In the genomic region with DNA sequence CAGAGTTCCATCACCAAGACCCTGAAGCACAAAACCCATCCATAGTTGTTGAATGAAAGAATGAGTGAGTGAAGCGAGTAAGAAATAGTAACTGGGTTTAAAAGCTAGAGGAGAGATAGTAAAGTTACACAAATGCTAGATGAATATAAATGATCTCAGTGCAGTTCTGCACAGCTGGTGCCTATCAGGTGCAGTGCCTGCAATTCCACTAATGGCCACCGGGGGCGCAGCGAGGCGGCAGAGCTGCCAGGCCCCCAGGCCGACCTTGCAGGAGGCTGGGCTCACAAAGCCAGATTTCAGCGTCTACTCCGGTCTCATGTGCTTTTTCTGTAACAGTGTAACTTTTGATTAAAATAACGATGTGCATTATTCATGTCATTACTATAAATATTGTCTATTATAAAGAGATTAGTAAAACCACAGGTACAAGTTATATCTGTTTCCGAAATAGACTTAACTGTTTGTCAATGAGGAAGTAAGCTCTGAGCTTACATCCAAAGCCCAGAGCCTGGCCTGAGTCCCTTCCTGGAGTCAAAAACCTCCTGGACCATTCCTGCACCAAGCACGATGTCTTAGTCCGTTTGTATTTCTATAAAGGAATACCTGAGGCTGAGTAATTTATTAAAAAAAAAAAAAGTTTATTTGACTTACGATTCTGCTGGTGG, we compare ENCODE assay signal across 8 cellular contexts.
DNase-seq lines count a peak whose midpoint lies in the region; ATAC-seq, FAIRE-seq and TF ChIP-seq lines count a peak whose summit lies in the region.

No MANE protein-coding gene starts in this region.

- ATAC-seq in GM19372 (IDR thresholded peaks at IDR 0.05; ENCODE audit: low read depth, unreplicated experiment) (peak; percentile 61), HG02840 (IDR thresholded peaks at IDR 0.05; ENCODE audit: low FRiP score, unreplicated experiment) (no peak)

- H3K36me3 ChIP-seq in brain microvascular endothelial cell (replicated peaks) (no peaks in the 10 kb centered on the region), keratinocyte (ENCODE audit: control insufficient read depth in 2 of 2, extremely low read depth in 1 of 2, insufficient read depth in 2 of 2, low read length in 2 of 2) (no peaks in the 10 kb centered on the region)

- in situ Hi-C loops in brain microvascular endothelial cell (cut with HindIII; ENCODE audit: low pct_ligation_motif_present, low sequenced_read_pairs) = no loop called here

- H3K27me3 ChIP-seq in brain microvascular endothelial cell (replicated peaks) = no peaks in the 10 kb centered on the region
- no peaks in the 10 kb centered on the region for H3K27me3 ChIP-seq in keratinocyte (ENCODE audit: control insufficient read depth, extremely low read depth, insufficient read depth, low read length)

- FAIRE-seq in keratinocyte (lab: Jason Lieb, UNC) = peak; percentile 39

- no peaks in the 10 kb centered on the region for H3K4me1 ChIP-seq in keratinocyte (ENCODE audit: control insufficient read depth, extremely low read depth, insufficient read depth, low read length)

- no peaks in the 10 kb centered on the region for H3K9me1 ChIP-seq in keratinocyte (ENCODE audit: control insufficient read depth, extremely low read depth, insufficient read depth, low read length)

- no peaks in the 10 kb centered on the region for H3K9me3 ChIP-seq in keratinocyte (ENCODE audit: control insufficient read depth, low read depth, low read length)

- H3K79me2 ChIP-seq in keratinocyte (ENCODE audit: control insufficient read depth, insufficient read depth, low read length) = no peaks in the 10 kb centered on the region

- dilution Hi-C loops in keratinocyte (cut with MboI; ENCODE audit: extremely low pct_ligation_motif_present, low sequenced_read_pairs) = no loop called here

- peak; percentile 72 for DNase-seq in Ammon's horn (ENCODE audit: low spot score)
- peak; percentile 72 for DNase-seq in NAMALWA (ENCODE audit: low spot score)
- DNase-seq in brain microvascular endothelial cell = peak; percentile 22
- no peak for DNase-seq in keratinocyte (ENCODE audit: low read depth, low spot score)
- DNase-seq in stimulated activated CD4-positive, alpha-beta T cell treated with anti-CD3 and anti-CD28 coated beads, Interleukin-2, amount 100 ng/mL, for 48 hours = peak; percentile 65 to 71

- TF ChIP-seq CTCF in WI38 (IDR thresholded peaks at IDR 0.05; ENCODE audit: low read depth, low read length) = peak; percentile 99
- peak; percentile 98 for TF ChIP-seq CTCF in brain microvascular endothelial cell (IDR thresholded peaks at IDR 0.05; ENCODE audit: low read depth, low read length, missing control alignments)
- peak; percentile 98 to 99 (median 99) for TF ChIP-seq CTCF in keratinocyte (optimal IDR thresholded peaks at IDR 0.05 in 1 of 3, IDR thresholded peaks at IDR 0.05 in 1 of 3, conservative IDR thresholded peaks at IDR 0.05 in 1 of 3; ENCODE audit: extremely low read depth in 1 of 3, insufficient read depth in 2 of 3, low read length in 3 of 3)

- H3K27ac ChIP-seq in brain microvascular endothelial cell = no peak overlapping the region
- no peak overlapping the region for H3K27ac ChIP-seq in keratinocyte (ENCODE audit: control insufficient read depth, insufficient read depth, low read length)

- no peaks in the 10 kb centered on the region for H4K20me1 ChIP-seq in keratinocyte (ENCODE audit: control insufficient read depth, extremely low read depth, insufficient read depth, low read length)

- no peak overlapping the region for H2AFZ ChIP-seq in keratinocyte (ENCODE audit: control insufficient read depth, low read length)

- no peak overlapping the region for H3K4me2 ChIP-seq in keratinocyte (ENCODE audit: control insufficient read depth, extremely low read depth, insufficient read depth, low read depth, low read length)

- H3K4me3 ChIP-seq in WI38 (ENCODE audit: low read depth, low read length) (no peak overlapping the region), brain microvascular endothelial cell (ENCODE audit: low read depth, low read length) (no peak overlapping the region), keratinocyte (ENCODE audit: control insufficient read depth in 2 of 3, extremely low read depth in 1 of 3, insufficient read depth in 2 of 3, low read depth in 1 of 3, low read length in 3 of 3) (no peak overlapping the region)

- H3K9ac ChIP-seq in keratinocyte (ENCODE audit: control insufficient read depth, extremely low read depth, insufficient read depth, low read length) = no peak overlapping the region
